ENCODE assay signal across 1 cellular context in genomic region chr20:31675828-31676533, GRCh38.
A peak's percentile ranks its signal among the peaks of the same experiment; 100 is the strongest.
TF ChIP-seq lines count a peak whose summit lies in the region.

No MANE protein-coding gene starts in this region.

TF ChIP-seq in K562, 482 proteins besides CTCF, POLR2A, EP300 and RAD21 (continued from another document and continues in another):
- TF ChIP-seq TEAD1 (CRISPR knock-in tag; IDR thresholded peaks at IDR 0.05) (peak in 1 of 2 experiments; percentile 80; a peak in 2 of 4 replicates), RBBP5 (IDR thresholded peaks at IDR 0.05; ENCODE audit: borderline replicate concordance, insufficient read depth, low read length, poor library complexity, severe bottlenecking) (peak; percentile 4), CREM (IDR thresholded peaks at IDR 0.05; ENCODE audit: low read depth) (peak; percentile 88), PML (IDR thresholded peaks at IDR 0.05; ENCODE audit: low read length) (peak; percentile 97), ZNF212 (CRISPR knock-in tag; IDR thresholded peaks at IDR 0.05) (peak; percentile 79; the same call in 1 of the 2 replicates), FOXM1 (IDR thresholded peaks at IDR 0.05; ENCODE audit: low read depth) (peak; percentile 93), FOXM1 (CRISPR knock-in tag; IDR thresholded peaks at IDR 0.05; ENCODE audit: low read depth) (no peak), ESRRA (IDR thresholded peaks at IDR 0.05; ENCODE audit: borderline replicate concordance, low read depth) (peak; percentile 69), DNMT1 (IDR thresholded peaks at IDR 0.05) (no peak), L3MBTL2 (IDR thresholded peaks at IDR 0.05) (peak; percentile 65), PHF21A (IDR thresholded peaks at IDR 0.05; ENCODE audit: borderline replicate concordance, low read depth) (no peak), ZEB2 (IDR thresholded peaks at IDR 0.05) (peak; percentile 92), ZNF586 (CRISPR knock-in tag; conservative IDR thresholded peaks at IDR 0.05) (0 out of 2 replicates have a peak, but pooled peaks have one; percentile 58), EGR1 (conservative IDR thresholded peaks at IDR 0.05) (peak; percentile 95), MEF2A (IDR thresholded peaks at IDR 0.05; ENCODE audit: control insufficient read depth, low read depth, low read length) (peak; percentile 84), BCL6 (CRISPR knock-in tag; IDR thresholded peaks at IDR 0.05) (peak; percentile 68; the same call in 1 of the 2 replicates), NBN (IDR thresholded peaks at IDR 0.05; ENCODE audit: low read depth) (peak; percentile 95), OTX1 (CRISPR knock-in tag; IDR thresholded peaks at IDR 0.05) (peak; percentile 31), NCOR1 (IDR thresholded peaks at IDR 0.05) (peak; percentile 99), CCNT2 (IDR thresholded peaks at IDR 0.05; ENCODE audit: borderline replicate concordance, extremely low read depth, insufficient read length, low read depth, low read length) (peak; percentile 96), ZNF24 (IDR thresholded peaks at IDR 0.05) (peak; percentile 75), ZNF518B (CRISPR knock-in tag; IDR thresholded peaks at IDR 0.05) (0 out of 2 replicates have a peak, but pooled peaks have one; percentile 40), ATF3 (IDR thresholded peaks at IDR 0.05) (peak; percentile 21; the same call in 1 of the 2 replicates), ATF3 (CRISPR knock-in tag; conservative IDR thresholded peaks at IDR 0.05) (no peak), FOXK1 (CRISPR knock-in tag; IDR thresholded peaks at IDR 0.05; ENCODE audit: borderline replicate concordance) (peak; percentile 61; the same call in 1 of the 2 replicates), ZNF253 (CRISPR knock-in tag; conservative IDR thresholded peaks at IDR 0.05) (no peak), BRD9 (IDR thresholded peaks at IDR 0.05; ENCODE audit: low read depth, partially characterized antibody) (peak; percentile 64), MNT (conservative IDR thresholded peaks at IDR 0.05) (peak; percentile 43 to 86; a peak in 3 of 4 replicates), ILK (tag; IDR thresholded peaks at IDR 0.05; ENCODE audit: borderline replicate concordance, low read depth) (peak; percentile 59; the same call in 1 of the 2 replicates), NFE2 (IDR thresholded peaks at IDR 0.05; ENCODE audit: low read depth) (peak; percentile 66), E2F3 (CRISPR knock-in tag; IDR thresholded peaks at IDR 0.05) (peak; percentile 14; the same call in 1 of the 2 replicates), CBX1 (IDR thresholded peaks at IDR 0.05; ENCODE audit: low read depth) (no peak), ZBTB17 (CRISPR knock-in tag; IDR thresholded peaks at IDR 0.05) (peak; percentile 22; the same call in 1 of the 2 replicates), BACH1 (tag; IDR thresholded peaks at IDR 0.05) (peak; percentile 64; the same call in 1 of the 2 replicates), PTBP1 (IDR thresholded peaks at IDR 0.05; ENCODE audit: low read depth, low read length) (peak; percentile 48; the same call in 1 of the 2 replicates), MEF2D (tag; conservative IDR thresholded peaks at IDR 0.05; ENCODE audit: low read depth) (0 out of 2 replicates have a peak, but pooled peaks have one; percentile 26)
- TF ChIP-seq, protein P1, sequence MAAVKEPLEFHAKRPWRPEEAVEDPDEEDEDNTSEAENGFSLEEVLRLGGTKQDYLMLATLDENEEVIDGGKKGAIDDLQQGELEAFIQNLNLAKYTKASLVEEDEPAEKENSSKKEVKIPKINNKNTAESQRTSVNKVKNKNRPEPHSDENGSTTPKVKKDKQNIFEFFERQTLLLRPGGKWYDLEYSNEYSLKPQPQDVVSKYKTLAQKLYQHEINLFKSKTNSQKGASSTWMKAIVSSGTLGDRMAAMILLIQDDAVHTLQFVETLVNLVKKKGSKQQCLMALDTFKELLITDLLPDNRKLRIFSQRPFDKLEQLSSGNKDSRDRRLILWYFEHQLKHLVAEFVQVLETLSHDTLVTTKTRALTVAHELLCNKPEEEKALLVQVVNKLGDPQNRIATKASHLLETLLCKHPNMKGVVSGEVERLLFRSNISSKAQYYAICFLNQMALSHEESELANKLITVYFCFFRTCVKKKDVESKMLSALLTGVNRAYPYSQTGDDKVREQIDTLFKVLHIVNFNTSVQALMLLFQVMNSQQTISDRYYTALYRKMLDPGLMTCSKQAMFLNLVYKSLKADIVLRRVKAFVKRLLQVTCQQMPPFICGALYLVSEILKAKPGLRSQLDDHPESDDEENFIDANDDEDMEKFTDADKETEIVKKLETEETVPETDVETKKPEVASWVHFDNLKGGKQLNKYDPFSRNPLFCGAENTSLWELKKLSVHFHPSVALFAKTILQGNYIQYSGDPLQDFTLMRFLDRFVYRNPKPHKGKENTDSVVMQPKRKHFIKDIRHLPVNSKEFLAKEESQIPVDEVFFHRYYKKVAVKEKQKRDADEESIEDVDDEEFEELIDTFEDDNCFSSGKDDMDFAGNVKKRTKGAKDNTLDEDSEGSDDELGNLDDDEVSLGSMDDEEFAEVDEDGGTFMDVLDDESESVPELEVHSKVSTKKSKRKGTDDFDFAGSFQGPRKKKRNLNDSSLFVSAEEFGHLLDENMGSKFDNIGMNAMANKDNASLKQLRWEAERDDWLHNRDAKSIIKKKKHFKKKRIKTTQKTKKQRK (IDR thresholded peaks at IDR 0.05; ENCODE audit: borderline replicate concordance, low read depth, low read length): no peak
- TF ChIP-seq, protein P2, sequence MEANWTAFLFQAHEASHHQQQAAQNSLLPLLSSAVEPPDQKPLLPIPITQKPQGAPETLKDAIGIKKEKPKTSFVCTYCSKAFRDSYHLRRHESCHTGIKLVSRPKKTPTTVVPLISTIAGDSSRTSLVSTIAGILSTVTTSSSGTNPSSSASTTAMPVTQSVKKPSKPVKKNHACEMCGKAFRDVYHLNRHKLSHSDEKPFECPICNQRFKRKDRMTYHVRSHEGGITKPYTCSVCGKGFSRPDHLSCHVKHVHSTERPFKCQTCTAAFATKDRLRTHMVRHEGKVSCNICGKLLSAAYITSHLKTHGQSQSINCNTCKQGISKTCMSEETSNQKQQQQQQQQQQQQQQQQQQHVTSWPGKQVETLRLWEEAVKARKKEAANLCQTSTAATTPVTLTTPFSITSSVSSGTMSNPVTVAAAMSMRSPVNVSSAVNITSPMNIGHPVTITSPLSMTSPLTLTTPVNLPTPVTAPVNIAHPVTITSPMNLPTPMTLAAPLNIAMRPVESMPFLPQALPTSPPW (CRISPR knock-in tag; IDR thresholded peaks at IDR 0.05): peak; percentile 84
- TF ChIP-seq, protein P3, sequence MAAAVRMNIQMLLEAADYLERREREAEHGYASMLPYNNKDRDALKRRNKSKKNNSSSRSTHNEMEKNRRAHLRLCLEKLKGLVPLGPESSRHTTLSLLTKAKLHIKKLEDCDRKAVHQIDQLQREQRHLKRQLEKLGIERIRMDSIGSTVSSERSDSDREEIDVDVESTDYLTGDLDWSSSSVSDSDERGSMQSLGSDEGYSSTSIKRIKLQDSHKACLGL (CRISPR knock-in tag; IDR thresholded peaks at IDR 0.05; ENCODE audit: borderline replicate concordance, poor library complexity, severe bottlenecking): no peak
- TF ChIP-seq, protein P4, sequence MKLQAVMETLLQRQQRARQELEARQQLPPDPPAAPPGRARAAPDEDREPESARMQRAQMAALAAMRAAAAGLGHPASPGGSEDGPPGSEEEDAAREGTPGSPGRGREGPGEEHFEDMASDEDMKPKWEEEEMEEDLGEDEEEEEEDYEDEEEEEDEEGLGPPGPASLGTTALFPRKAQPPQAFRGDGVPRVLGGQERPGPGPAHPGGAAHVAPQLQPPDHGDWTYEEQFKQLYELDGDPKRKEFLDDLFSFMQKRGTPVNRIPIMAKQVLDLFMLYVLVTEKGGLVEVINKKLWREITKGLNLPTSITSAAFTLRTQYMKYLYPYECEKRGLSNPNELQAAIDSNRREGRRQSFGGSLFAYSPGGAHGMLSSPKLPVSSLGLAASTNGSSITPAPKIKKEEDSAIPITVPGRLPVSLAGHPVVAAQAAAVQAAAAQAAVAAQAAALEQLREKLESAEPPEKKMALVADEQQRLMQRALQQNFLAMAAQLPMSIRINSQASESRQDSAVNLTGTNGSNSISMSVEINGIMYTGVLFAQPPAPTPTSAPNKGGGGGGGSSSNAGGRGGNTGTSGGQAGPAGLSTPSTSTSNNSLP (IDR thresholded peaks at IDR 0.05; ENCODE audit: borderline replicate concordance, low read depth, low read length): peak; percentile 69; the same call in 1 of the 2 replicates
- TF ChIP-seq, protein P5, sequence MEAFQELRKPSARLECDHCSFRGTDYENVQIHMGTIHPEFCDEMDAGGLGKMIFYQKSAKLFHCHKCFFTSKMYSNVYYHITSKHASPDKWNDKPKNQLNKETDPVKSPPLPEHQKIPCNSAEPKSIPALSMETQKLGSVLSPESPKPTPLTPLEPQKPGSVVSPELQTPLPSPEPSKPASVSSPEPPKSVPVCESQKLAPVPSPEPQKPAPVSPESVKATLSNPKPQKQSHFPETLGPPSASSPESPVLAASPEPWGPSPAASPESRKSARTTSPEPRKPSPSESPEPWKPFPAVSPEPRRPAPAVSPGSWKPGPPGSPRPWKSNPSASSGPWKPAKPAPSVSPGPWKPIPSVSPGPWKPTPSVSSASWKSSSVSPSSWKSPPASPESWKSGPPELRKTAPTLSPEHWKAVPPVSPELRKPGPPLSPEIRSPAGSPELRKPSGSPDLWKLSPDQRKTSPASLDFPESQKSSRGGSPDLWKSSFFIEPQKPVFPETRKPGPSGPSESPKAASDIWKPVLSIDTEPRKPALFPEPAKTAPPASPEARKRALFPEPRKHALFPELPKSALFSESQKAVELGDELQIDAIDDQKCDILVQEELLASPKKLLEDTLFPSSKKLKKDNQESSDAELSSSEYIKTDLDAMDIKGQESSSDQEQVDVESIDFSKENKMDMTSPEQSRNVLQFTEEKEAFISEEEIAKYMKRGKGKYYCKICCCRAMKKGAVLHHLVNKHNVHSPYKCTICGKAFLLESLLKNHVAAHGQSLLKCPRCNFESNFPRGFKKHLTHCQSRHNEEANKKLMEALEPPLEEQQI (IDR thresholded peaks at IDR 0.05): peak; percentile 86; the same call in 1 of the 2 replicates
- TF ChIP-seq, protein P6, sequence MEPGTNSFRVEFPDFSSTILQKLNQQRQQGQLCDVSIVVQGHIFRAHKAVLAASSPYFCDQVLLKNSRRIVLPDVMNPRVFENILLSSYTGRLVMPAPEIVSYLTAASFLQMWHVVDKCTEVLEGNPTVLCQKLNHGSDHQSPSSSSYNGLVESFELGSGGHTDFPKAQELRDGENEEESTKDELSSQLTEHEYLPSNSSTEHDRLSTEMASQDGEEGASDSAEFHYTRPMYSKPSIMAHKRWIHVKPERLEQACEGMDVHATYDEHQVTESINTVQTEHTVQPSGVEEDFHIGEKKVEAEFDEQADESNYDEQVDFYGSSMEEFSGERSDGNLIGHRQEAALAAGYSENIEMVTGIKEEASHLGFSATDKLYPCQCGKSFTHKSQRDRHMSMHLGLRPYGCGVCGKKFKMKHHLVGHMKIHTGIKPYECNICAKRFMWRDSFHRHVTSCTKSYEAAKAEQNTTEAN (CRISPR knock-in tag; IDR thresholded peaks at IDR 0.05): no peak
- TF ChIP-seq, protein P7, sequence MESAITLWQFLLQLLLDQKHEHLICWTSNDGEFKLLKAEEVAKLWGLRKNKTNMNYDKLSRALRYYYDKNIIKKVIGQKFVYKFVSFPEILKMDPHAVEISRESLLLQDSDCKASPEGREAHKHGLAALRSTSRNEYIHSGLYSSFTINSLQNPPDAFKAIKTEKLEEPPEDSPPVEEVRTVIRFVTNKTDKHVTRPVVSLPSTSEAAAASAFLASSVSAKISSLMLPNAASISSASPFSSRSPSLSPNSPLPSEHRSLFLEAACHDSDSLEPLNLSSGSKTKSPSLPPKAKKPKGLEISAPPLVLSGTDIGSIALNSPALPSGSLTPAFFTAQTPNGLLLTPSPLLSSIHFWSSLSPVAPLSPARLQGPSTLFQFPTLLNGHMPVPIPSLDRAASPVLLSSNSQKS (CRISPR knock-in tag; IDR thresholded peaks at IDR 0.05): no peak
